1 cellular context compared by ENCODE assay signal in genomic region chr10:60446855-60447254, GRCh38.
TF ChIP-seq lines count a peak whose summit lies in the region.

No MANE protein-coding gene starts in this region.

TF ChIP-seq in GM12878, 131 proteins besides CTCF, POLR2A, EP300 and RAD21:
- TF ChIP-seq, protein P1, sequence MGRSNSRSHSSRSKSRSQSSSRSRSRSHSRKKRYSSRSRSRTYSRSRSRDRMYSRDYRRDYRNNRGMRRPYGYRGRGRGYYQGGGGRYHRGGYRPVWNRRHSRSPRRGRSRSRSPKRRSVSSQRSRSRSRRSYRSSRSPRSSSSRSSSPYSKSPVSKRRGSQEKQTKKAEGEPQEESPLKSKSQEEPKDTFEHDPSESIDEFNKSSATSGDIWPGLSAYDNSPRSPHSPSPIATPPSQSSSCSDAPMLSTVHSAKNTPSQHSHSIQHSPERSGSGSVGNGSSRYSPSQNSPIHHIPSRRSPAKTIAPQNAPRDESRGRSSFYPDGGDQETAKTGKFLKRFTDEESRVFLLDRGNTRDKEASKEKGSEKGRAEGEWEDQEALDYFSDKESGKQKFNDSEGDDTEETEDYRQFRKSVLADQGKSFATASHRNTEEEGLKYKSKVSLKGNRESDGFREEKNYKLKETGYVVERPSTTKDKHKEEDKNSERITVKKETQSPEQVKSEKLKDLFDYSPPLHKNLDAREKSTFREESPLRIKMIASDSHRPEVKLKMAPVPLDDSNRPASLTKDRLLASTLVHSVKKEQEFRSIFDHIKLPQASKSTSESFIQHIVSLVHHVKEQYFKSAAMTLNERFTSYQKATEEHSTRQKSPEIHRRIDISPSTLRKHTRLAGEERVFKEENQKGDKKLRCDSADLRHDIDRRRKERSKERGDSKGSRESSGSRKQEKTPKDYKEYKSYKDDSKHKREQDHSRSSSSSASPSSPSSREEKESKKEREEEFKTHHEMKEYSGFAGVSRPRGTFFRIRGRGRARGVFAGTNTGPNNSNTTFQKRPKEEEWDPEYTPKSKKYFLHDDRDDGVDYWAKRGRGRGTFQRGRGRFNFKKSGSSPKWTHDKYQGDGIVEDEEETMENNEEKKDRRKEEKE (IDR thresholded peaks at IDR 0.05): no peak
- no peak for TF ChIP-seq SMC3 (IDR thresholded peaks at IDR 0.05; ENCODE audit: borderline replicate concordance, low read length)
- TF ChIP-seq CREB1 (IDR thresholded peaks at IDR 0.05; ENCODE audit: low read depth): no peak
- no peak for TF ChIP-seq JUND (IDR thresholded peaks at IDR 0.05; ENCODE audit: low read depth, low read length)
- no peak for TF ChIP-seq ZBTB40 (IDR thresholded peaks at IDR 0.05; ENCODE audit: borderline replicate concordance)
- TF ChIP-seq TCF12 (IDR thresholded peaks at IDR 0.05; ENCODE audit: low read depth, low read length): no peak
- no peak for TF ChIP-seq EED (IDR thresholded peaks at IDR 0.05; ENCODE audit: low read depth)
- no peak for TF ChIP-seq CEBPB (IDR thresholded peaks at IDR 0.05; ENCODE audit: borderline replicate concordance in 1 of 2, low read depth in 2 of 2, low read length in 2 of 2)
- TF ChIP-seq ZNF622 (IDR thresholded peaks at IDR 0.05): no peak
- TF ChIP-seq BACH1 (IDR thresholded peaks at IDR 0.05; ENCODE audit: borderline replicate concordance): no peak
- TF ChIP-seq MYC (IDR thresholded peaks at IDR 0.05; ENCODE audit: insufficient read depth, insufficient read length, insufficient replicate concordance, low read length, severe bottlenecking): no peak
- no peak for TF ChIP-seq SREBF1 (IDR thresholded peaks at IDR 0.05; ENCODE audit: low read length)
- TF ChIP-seq, protein P2, sequence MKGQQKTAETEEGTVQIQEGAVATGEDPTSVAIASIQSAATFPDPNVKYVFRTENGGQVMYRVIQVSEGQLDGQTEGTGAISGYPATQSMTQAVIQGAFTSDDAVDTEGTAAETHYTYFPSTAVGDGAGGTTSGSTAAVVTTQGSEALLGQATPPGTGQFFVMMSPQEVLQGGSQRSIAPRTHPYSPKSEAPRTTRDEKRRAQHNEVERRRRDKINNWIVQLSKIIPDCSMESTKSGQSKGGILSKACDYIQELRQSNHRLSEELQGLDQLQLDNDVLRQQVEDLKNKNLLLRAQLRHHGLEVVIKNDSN (IDR thresholded peaks at IDR 0.05; ENCODE audit: borderline replicate concordance, extremely low read length, insufficient read depth, low read depth, low read length): no peak
- TF ChIP-seq, protein P3, sequence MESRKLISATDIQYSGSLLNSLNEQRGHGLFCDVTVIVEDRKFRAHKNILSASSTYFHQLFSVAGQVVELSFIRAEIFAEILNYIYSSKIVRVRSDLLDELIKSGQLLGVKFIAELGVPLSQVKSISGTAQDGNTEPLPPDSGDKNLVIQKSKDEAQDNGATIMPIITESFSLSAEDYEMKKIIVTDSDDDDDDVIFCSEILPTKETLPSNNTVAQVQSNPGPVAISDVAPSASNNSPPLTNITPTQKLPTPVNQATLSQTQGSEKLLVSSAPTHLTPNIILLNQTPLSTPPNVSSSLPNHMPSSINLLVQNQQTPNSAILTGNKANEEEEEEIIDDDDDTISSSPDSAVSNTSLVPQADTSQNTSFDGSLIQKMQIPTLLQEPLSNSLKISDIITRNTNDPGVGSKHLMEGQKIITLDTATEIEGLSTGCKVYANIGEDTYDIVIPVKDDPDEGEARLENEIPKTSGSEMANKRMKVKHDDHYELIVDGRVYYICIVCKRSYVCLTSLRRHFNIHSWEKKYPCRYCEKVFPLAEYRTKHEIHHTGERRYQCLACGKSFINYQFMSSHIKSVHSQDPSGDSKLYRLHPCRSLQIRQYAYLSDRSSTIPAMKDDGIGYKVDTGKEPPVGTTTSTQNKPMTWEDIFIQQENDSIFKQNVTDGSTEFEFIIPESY (IDR thresholded peaks at IDR 0.05): no peak
- no peak for TF ChIP-seq HDGF (IDR thresholded peaks at IDR 0.05)
- no peak for TF ChIP-seq KAT2A (conservative IDR thresholded peaks at IDR 0.05; ENCODE audit: control insufficient read depth, low read depth, low read length)
- no peak for TF ChIP-seq YY1 (IDR thresholded peaks at IDR 0.05; ENCODE audit: low read depth, low read length)
